8 cellular contexts compared by ENCODE assay signal in the genomic region with DNA sequence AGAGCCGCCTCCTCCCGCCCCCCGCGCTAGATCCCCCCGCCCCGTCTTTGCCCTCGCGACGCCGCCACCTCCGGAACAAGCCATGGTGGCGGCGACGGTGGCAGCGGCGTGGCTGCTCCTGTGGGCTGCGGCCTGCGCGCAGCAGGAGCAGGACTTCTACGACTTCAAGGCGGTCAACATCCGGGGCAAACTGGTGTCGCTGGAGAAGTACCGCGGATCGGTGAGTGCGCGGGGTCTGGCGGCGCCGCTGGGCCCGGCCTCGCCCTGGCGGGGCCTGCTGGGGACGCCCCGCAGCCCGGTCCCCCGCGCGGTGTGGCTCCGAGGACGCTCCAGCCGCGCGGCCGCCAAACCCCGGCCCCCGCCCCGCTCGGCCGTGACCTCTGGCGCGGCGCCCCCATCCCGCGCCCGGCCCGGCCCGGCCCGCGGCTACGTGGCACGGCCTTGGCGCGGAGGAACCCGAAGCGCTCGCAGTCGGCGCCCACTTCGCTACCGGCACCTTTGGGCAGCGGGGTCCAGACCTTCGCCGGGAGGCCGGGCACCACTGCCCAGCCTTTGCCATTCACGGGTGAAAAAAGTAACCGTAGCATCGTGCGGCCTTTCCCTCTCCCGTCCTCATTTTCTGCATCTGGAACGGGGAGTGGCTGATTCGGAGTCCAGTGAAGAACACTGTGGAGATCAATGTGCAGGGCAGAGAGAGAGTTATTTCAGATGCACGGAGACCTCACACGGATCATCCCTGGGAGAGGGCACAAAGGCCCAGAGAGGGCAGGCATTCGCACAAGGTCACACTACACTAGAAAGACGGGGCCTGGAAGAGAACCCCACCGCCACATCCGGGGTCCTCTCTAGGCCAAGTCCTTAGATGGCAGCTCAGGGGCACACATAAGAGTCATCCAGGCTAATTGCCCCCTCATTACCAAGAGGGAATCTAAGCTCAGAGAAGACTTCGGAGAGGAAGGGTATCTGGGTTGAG. TPM values are rescaled to one million over a fixed set of nuclear protein-coding genes. Genes with fewer than 3 reads are reported as not detected.
DNase-seq lines count a peak whose midpoint lies in the region; ATAC-seq and TF ChIP-seq lines count a peak whose summit lies in the region.

A gene (plus strand): TSS at position 44 of the 973 bp plus-strand sequence. CDS start 39 bp downstream, at position 83.

- H3K4me3 ChIP-seq in OCI-LY7 (ENCODE audit: low read depth, low read length, poor library complexity, severe bottlenecking) = no peak within 1 kb of the TSS
- H3K4me3 ChIP-seq in osteoblast (ENCODE audit: insufficient read depth, low read length) = peak within 1 kb of the TSS; percentile 71

- H3K4me2 ChIP-seq in OCI-LY7 (ENCODE audit: low read length) (peak within 1 kb of the TSS; percentile 35; the same call in 1 of the 2 replicates), osteoblast (ENCODE audit: insufficient read depth, low read length) (peak within 1 kb of the TSS; percentile 86)

- H2AFZ ChIP-seq in OCI-LY7 (ENCODE audit: low read length) = 0 out of 2 replicates have a peak within 1 kb of the TSS, but pooled peaks have one; percentile 1
- H2AFZ ChIP-seq in osteoblast (ENCODE audit: low read length) = peak within 1 kb of the TSS; percentile 88

- in situ Hi-C loops in GM18951 (cut with MboI; ENCODE audit: low sequenced_read_pairs, unreplicated experiment) = no loop called here

- H4K20me1 ChIP-seq in OCI-LY7 (ENCODE audit: insufficient read depth, low read length) = no peaks in the 10 kb centered on the region
- no peaks in the 10 kb centered on the region for H4K20me1 ChIP-seq in osteoblast (ENCODE audit: insufficient read depth, low read length)

- TF ChIP-seq CTCF in OCI-LY7 (conservative IDR thresholded peaks at IDR 0.05; ENCODE audit: low read length) (no peak), glutamatergic neuron (IDR thresholded peaks at IDR 0.05; ENCODE audit: partially characterized antibody, unreplicated experiment) (no peak), osteoblast (IDR thresholded peaks at IDR 0.05; ENCODE audit: extremely low read depth, low read depth, low read length) (no peak)

- ATAC-seq in GM19035 (IDR thresholded peaks at IDR 0.05; ENCODE audit: unreplicated experiment) = no peak

- CTCF ChIA-PET in OCI-LY7 (lab: Charles Lee; ENCODE audit: unreplicated experiment) = no interaction called here

- H3K9me3 Mint-ChIP-seq in glutamatergic neuron (ENCODE audit: unreplicated experiment) = peaks cover 2% of the 10 kb centered on the region

- no peaks in the 10 kb centered on the region for H3K9me2 ChIP-seq in OCI-LY7 (ENCODE audit: insufficient read depth, low read length)

- H3K36me3 Mint-ChIP-seq in glutamatergic neuron (ENCODE audit: unreplicated experiment) = no peaks in the 10 kb centered on the region

- peak; percentile 32 for TF ChIP-seq POLR2A in GM18951 (IDR thresholded peaks at IDR 0.05; ENCODE audit: extremely low read depth, insufficient read depth, insufficient read length)

- no peak within 1 kb of the TSS for H3K27ac ChIP-seq in OCI-LY7 (ENCODE audit: low read depth, low read length, poor library complexity, severe bottlenecking)
- peak within 1 kb of the TSS; percentile 68 for H3K27ac ChIP-seq in osteoblast (ENCODE audit: low read depth, low read length)
- peak within 1 kb of the TSS; percentile 76 for H3K27ac ChIP-seq in substantia nigra (ENCODE audit: low read depth, low read length, poor library complexity, severe bottlenecking)

- no peaks in the 10 kb centered on the region for H3K79me2 ChIP-seq in OCI-LY7 (ENCODE audit: insufficient read depth, low read depth, low read length)
- H3K79me2 ChIP-seq in osteoblast (ENCODE audit: insufficient read depth, low read length) = peaks cover 20% of the 10 kb centered on the region

- peak within 1 kb of the TSS; percentile 77 for H3K4me3 Mint-ChIP-seq in glutamatergic neuron (ENCODE audit: unreplicated experiment)

- no peaks in the 10 kb centered on the region for H3K27me3 ChIP-seq in osteoblast (ENCODE audit: insufficient read depth, low read length)

- H3K9me3 ChIP-seq in OCI-LY7 (ENCODE audit: low read length) (no peaks in the 10 kb centered on the region), osteoblast (ENCODE audit: low read depth, low read length) (no peaks in the 10 kb centered on the region)

- intact Hi-C loops in OCI-LY7 (cut with micrococcal nuclease; ENCODE audit: unreplicated experiment) = no loop called here

- DNase-seq in OCI-LY7 (ENCODE audit: low spot score) = no peak
- peak; percentile 54 for DNase-seq in activated naive CD4-positive, alpha-beta T cell treated with Interleukin-2 at 50 U/mL for 16 hours
- DNase-seq in glutamatergic neuron = peak; percentile 52
- peak; percentile 93 for DNase-seq in osteoblast (ENCODE audit: insufficient read length, low spot score, missing footprints)
- peak in 39 of 49 donors; percentile 8 to 71 (median 35) for DNase-seq in substantia nigra (lab: John Stamatoyannopoulos, UW)
- DNase-seq in SHP77 treated with DMSO at 0.1 percent for 48 hours (lab: John Stamatoyannopoulos, UW) = no peak

- no peaks in the 10 kb centered on the region for H3K4me1 Mint-ChIP-seq in glutamatergic neuron (ENCODE audit: low read depth, unreplicated experiment)

- peaks cover 23% of the 10 kb centered on the region for H3K4me1 ChIP-seq in OCI-LY7 (ENCODE audit: insufficient read depth, low read length, poor library complexity, severe bottlenecking)
- peaks cover 20% of the 10 kb centered on the region for H3K4me1 ChIP-seq in osteoblast (ENCODE audit: insufficient read depth, low read length)

- peaks cover 20% of the 10 kb centered on the region for H3K27me3 Mint-ChIP-seq in glutamatergic neuron (ENCODE audit: unreplicated experiment)

- POLR2A ChIA-PET in OCI-LY7 (lab: Charles Lee) = interaction anchor here (1.1 to 1.7 kb wide), 2 partner anchors 19 to 43 kb away, joined by 4 read pairs; no protein-coding TSS in a partner anchor

- H3K27ac Mint-ChIP-seq in glutamatergic neuron (ENCODE audit: unreplicated experiment) = peak within 1 kb of the TSS; percentile 33

- BruUV-seq in OCI-LY7 (replicated peaks; lab: Mats Ljungman, UMichigan) = no TSS peak

- H3K36me3 ChIP-seq in OCI-LY7 (ENCODE audit: insufficient read depth, low read length) = no peaks in the 10 kb centered on the region
- peaks cover 6% of the 10 kb centered on the region for H3K36me3 ChIP-seq in osteoblast (ENCODE audit: insufficient read depth, low read length)

RNA-seq across cellular contexts. Expression of the gene that starts here (rescaled TPM):
- not detected in 2 replicates for total RNA-seq in OCI-LY7 (2014; rRNA removed; shearing (Covaris generic))
- total RNA-seq in OCI-LY7 (2022) = not detected in 2 replicates
- total RNA-seq in glutamatergic neuron (ENCODE audit: unreplicated experiment) = 3.5 TPM
- 73.5 and 74.0 TPM in 2 replicates for total RNA-seq in osteoblast

Comparison
In these comparisons a context has a peak if more than half of its experiments do, and no peak if none do; other contexts are left out.
1. RNA of the gene that starts here (total RNA-seq): 73.5 to 74.0 TPM in osteoblast; 3.5 TPM in glutamatergic neuron (single experiment) and not detected in OCI-LY7; every median in the first group is over 10 times any median in the second.
2. DNase-seq: peak in activated naive CD4-positive, alpha-beta T cell treated with Interleukin-2 at 50 U/mL for 16 hours (single experiment), glutamatergic neuron (single experiment), osteoblast (single experiment) and substantia nigra (39 of 49); none in OCI-LY7 (single experiment) and SHP77 treated with DMSO at 0.1 percent for 48 hours (single experiment).